In genomic region chr3:183099838-183100204, GRCh38 we compare ENCODE assay signal across 8 cellular contexts. TPM values are rescaled to one million over a fixed set of nuclear protein-coding genes. Genes with fewer than 3 reads are reported as not detected.
DNase-seq lines count a peak whose midpoint lies in the region; ATAC-seq and TF ChIP-seq lines count a peak whose summit lies in the region.

No MANE protein-coding gene starts in this region.

- no peak overlapping the region for H3K23ac ChIP-seq in IMR-90 (ENCODE audit: low read depth, low read length)

- H3K4ac ChIP-seq in IMR-90 (ENCODE audit: low read depth, low read length): peak overlapping the region; percentile 63; the same call in 1 of the 2 replicates

- H4K8ac ChIP-seq in IMR-90 (ENCODE audit: low read depth in 2 of 2, low read length in 2 of 2): peak overlapping the region in 1 of 2 experiments; percentile 67; a peak in 1 of 4 replicates

- H2BK15ac ChIP-seq in IMR-90 (ENCODE audit: low read depth, low read length): no peak overlapping the region

- no peak overlapping the region for H4K91ac ChIP-seq in IMR-90 (ENCODE audit: insufficient read depth, low read depth, low read length)

- WGBS in IMR-90 (ENCODE audit: extremely low coverage in 2 of 2, insufficient read length in 1 of 2), 2 experiments: no CpG with 5 or more reads among the region's 1 CpG

- peak overlapping the region; percentile 2; the same call in 1 of the 2 replicates for H3K56ac ChIP-seq in IMR-90 (ENCODE audit: extremely low read depth, insufficient read depth, low read length)

- no peak for TF ChIP-seq RAD21 in IMR-90 (IDR thresholded peaks at IDR 0.05; ENCODE audit: low read length)

- BruUV-seq in IMR-90 (replicated peaks; lab: Mats Ljungman, UMichigan): no TSS peak

- POLR2A ChIA-PET in IMR-90 (lab: Charles Lee; ENCODE audit: unreplicated experiment): no interaction called here

- no peaks in the 10 kb centered on the region for H3K36me3 ChIP-seq in IMR-90 (ENCODE audit: control insufficient read depth, insufficient read depth, low read length)
- H3K36me3 ChIP-seq in parathyroid adenoma (ENCODE audit: control insufficient read depth, insufficient read depth, low read length): no peaks in the 10 kb centered on the region

- H3K9ac ChIP-seq in IMR-90 (ENCODE audit: low read depth, low read length) (0 out of 2 replicates have a peak overlapping the region, but pooled peaks have one; percentile 2), parathyroid adenoma (no peak overlapping the region)

- no peak overlapping the region for H2BK20ac ChIP-seq in IMR-90 (ENCODE audit: low read depth, low read length)

- in situ Hi-C loops in IMR-90 (cut with MboI; ENCODE audit: low sequenced_read_pairs): no loop called here

- no peaks in the 10 kb centered on the region for H4K20me1 ChIP-seq in IMR-90 (ENCODE audit: insufficient read depth, low read length)

- peak overlapping the region; percentile 82 for H2AK9ac ChIP-seq in IMR-90 (replicated peaks; ENCODE audit: low read depth, low read length, poor library complexity)

- CTCF ChIA-PET in IMR-90 (lab: Yijun Ruan, JAX): no interaction called here

- H3K27me3 ChIP-seq in IMR-90 (ENCODE audit: control insufficient read depth, insufficient read depth, low read length) (no peaks in the 10 kb centered on the region), dorsolateral prefrontal cortex (no peaks in the 10 kb centered on the region), parathyroid adenoma (ENCODE audit: control insufficient read depth, insufficient read depth, low read length) (no peaks in the 10 kb centered on the region)

- peak overlapping the region; percentile 24; the same call in 1 of the 2 replicates for H3K27ac ChIP-seq in IMR-90 (ENCODE audit: insufficient read depth, low read length)
- H3K27ac ChIP-seq in dorsolateral prefrontal cortex: peak overlapping the region; percentile 62 to 97 (median 92)
- H3K27ac ChIP-seq in parathyroid adenoma: peak overlapping the region; percentile 63

- no peak overlapping the region for H4K5ac ChIP-seq in IMR-90 (ENCODE audit: low read depth, low read length)

- peaks cover 3% of the 10 kb centered on the region for H3K79me2 ChIP-seq in parathyroid adenoma

- no peak overlapping the region for H3K18ac ChIP-seq in IMR-90 (ENCODE audit: low read depth, low read length)

- peak overlapping the region; percentile 41 for H3K4me2 ChIP-seq in IMR-90 (ENCODE audit: low read depth, low read length)
- peak overlapping the region; percentile 90 for H3K4me2 ChIP-seq in parathyroid adenoma (ENCODE audit: low read length)

- H2AK5ac ChIP-seq in IMR-90 (ENCODE audit: low read depth, low read length): no peak overlapping the region

- H3K9me3 ChIP-seq in IMR-90 (ENCODE audit: control insufficient read depth, insufficient read depth, low read length) (no peaks in the 10 kb centered on the region), parathyroid adenoma (ENCODE audit: control insufficient read depth, low read length) (no peaks in the 10 kb centered on the region)

- H2AFZ ChIP-seq in IMR-90 (replicated peaks; ENCODE audit: low read length, poor library complexity) (peak overlapping the region; percentile 95), parathyroid adenoma (peak overlapping the region; percentile 75)

- dilution Hi-C loops in IMR-90 (cut with HindIII; ENCODE audit: low sequenced_read_pairs, unreplicated experiment): no loop called here

- ATAC-seq in IMR-90 (ENCODE audit: low read depth) (no peak), GM18498 (IDR thresholded peaks at IDR 0.05; ENCODE audit: unreplicated experiment) (no peak), HG03439 (IDR thresholded peaks at IDR 0.05; ENCODE audit: unreplicated experiment) (no peak)

- H2BK5ac ChIP-seq in IMR-90 (ENCODE audit: low read depth, low read length, poor library complexity, severe bottlenecking): peak overlapping the region; percentile 37

- DNase-seq in GM12864 (ENCODE audit: low read depth) (no peak), IMR-90 (no peak), dorsolateral prefrontal cortex (no peak), NK-92 (lab: John Stamatoyannopoulos, UW; ENCODE audit: unreplicated experiment) (no peak), H4 (ENCODE audit: low spot score) (no peak)

- H2BK120ac ChIP-seq in IMR-90 (ENCODE audit: low read depth, low read length): no peak overlapping the region

- H3K4me1 ChIP-seq in IMR-90 (ENCODE audit: control insufficient read depth, insufficient read depth, low read length): no peaks in the 10 kb centered on the region
- H3K4me1 ChIP-seq in parathyroid adenoma: no peaks in the 10 kb centered on the region

- no peak overlapping the region for H3K14ac ChIP-seq in IMR-90 (replicated peaks; ENCODE audit: low read depth, low read length)

- H3K79me1 ChIP-seq in IMR-90 (ENCODE audit: low read depth in 1 of 2, low read length in 2 of 2): peaks cover 12 to 18% of the 10 kb centered on the region in 2 experiments; a peak in 3 of 4 replicates

- TF ChIP-seq POLR2A in IMR-90 (IDR thresholded peaks at IDR 0.05; ENCODE audit: low read depth, low read length): no peak

- intact Hi-C loops in IMR-90 (cut with micrococcal nuclease): loop anchor here (5.0 to 10.0 kb wide), 3 partner anchors 118 to 285 kb away; partner anchors contain the start of gene DCUN1D1
- intact Hi-C loops in dorsolateral prefrontal cortex (cut with DNase I): loop anchor here (2.0 to 10.0 kb wide), 6 partner anchors 118 to 352 kb away; partner anchors contain the start of genes ATP11B (in 2 of the 2) and DCUN1D1 (in 1 of the 2)

- TF ChIP-seq CTCF in GM12864 (IDR thresholded peaks at IDR 0.05; ENCODE audit: low read depth, low read length, missing control alignments): no peak
- TF ChIP-seq CTCF in IMR-90 (conservative IDR thresholded peaks at IDR 0.05; ENCODE audit: low read depth, low read length): no peak
- peak in 3 of 56 donors; percentile 0 to 1 (median 0) for TF ChIP-seq CTCF in dorsolateral prefrontal cortex (IDR thresholded peaks at IDR 0.05 in 54 of 56, conservative IDR thresholded peaks at IDR 0.05 in 2 of 56; ENCODE audit: low read depth in 1 of 56, partially characterized antibody in 56 of 56)
- no peak for TF ChIP-seq CTCF in parathyroid adenoma (IDR thresholded peaks at IDR 0.05)

- H3K9me1 ChIP-seq in IMR-90 (ENCODE audit: insufficient read depth, low read length): no peaks in the 10 kb centered on the region

- H3K4me3 ChIP-seq in GM12864 (ENCODE audit: low read depth, low read length) (peak overlapping the region; percentile 31), IMR-90 (ENCODE audit: insufficient read depth, low read depth, low read length) (peak overlapping the region; percentile 9), dorsolateral prefrontal cortex (peak overlapping the region; percentile 68 to 99 (median 93)), parathyroid adenoma (ENCODE audit: low read depth, low read length) (peak overlapping the region; percentile 93)

TF ChIP-seq in IMR-90, 13 proteins besides CTCF, POLR2A, EP300 and RAD21:
- TF ChIP-seq MAZ (IDR thresholded peaks at IDR 0.05; ENCODE audit: borderline replicate concordance, low read depth, low read length) (no peak), MAFK (IDR thresholded peaks at IDR 0.05; ENCODE audit: low read depth, low read length) (no peak), CEBPB (IDR thresholded peaks at IDR 0.05; ENCODE audit: low read depth, low read length) (no peak), FOS (IDR thresholded peaks at IDR 0.05; ENCODE audit: low read depth, low read length) (no peak), CHD1 (IDR thresholded peaks at IDR 0.05; ENCODE audit: low read depth, low read length) (no peak), BHLHE40 (IDR thresholded peaks at IDR 0.05; ENCODE audit: low read depth, low read length) (no peak), MXI1 (IDR thresholded peaks at IDR 0.05; ENCODE audit: borderline replicate concordance, low read depth, low read length) (no peak), RFX5 (IDR thresholded peaks at IDR 0.05; ENCODE audit: low read depth, low read length) (no peak)

RNA-seq across cellular contexts. Expression of gene MCCC1, which starts 0.5 kb away (rescaled TPM):
- total RNA-seq in IMR-90 (2012; rRNA removed): 17.9 and 18.3 TPM in 2 replicates
- 11.3 and 14.2 TPM in 2 replicates for polyA plus RNA-seq in IMR-90 (2012; rRNA removed)
- polyA plus RNA-seq in IMR-90 (2012; cell fraction: cytosol; rRNA removed): 6.7 and 9.1 TPM in 2 replicates
- polyA plus RNA-seq in IMR-90 (2012; cell fraction: nucleus; rRNA removed; ENCODE audit: low replicate concordance): 5.4 and 24.3 TPM in 2 replicates
- total RNA-seq in dorsolateral prefrontal cortex: 10 to 100 TPM; 33.9 to 85.1 (median 50.9) TPM
- total RNA-seq in H4 (2014; rRNA removed; shearing (Covaris generic)): 13.9 and 24.9 TPM in 2 replicates

Comparison
In these comparisons a context has a peak if more than half of its experiments do, and no peak if none do; other contexts are left out.
1. H3K4me3 ChIP-seq: peak in every context shown above with its lines; median percentile 93 in dorsolateral prefrontal cortex; 93 in parathyroid adenoma; 31 in GM12864; 9 in IMR-90.
2. H3K27ac ChIP-seq: peak in every context shown above with its lines; median percentile 92 in dorsolateral prefrontal cortex; 63 in parathyroid adenoma; 24 in IMR-90.